8 cellular contexts compared by ENCODE assay signal in genomic region chr12:122265931-122266771, GRCh38. TPM values are rescaled to one million over a fixed set of nuclear protein-coding genes. Genes with fewer than 3 reads are reported as not detected.
A peak's percentile ranks its signal among the peaks of the same experiment; 100 is the strongest.
DNase-seq lines count a peak whose midpoint lies in the region; ATAC-seq lines count a peak whose summit lies in the region.

Gene VPS33A, minus strand, starts transcription at chr12:122266494. Its CDS starts 86 bp downstream, at chr12:122266408.

- peaks cover 0 to 2% (median 0%) of the 10 kb centered on the region in 3 donors for H3K9me3 Mint-ChIP-seq in IgD-negative memory B cell

- ATAC-seq in GM21529 (IDR thresholded peaks at IDR 0.05; ENCODE audit: unreplicated experiment), result peak; percentile 80

- DNase-seq in DMS 273 treated with DMSO at 0.1 percent for 48 hours (lab: John Stamatoyannopoulos, UW) (peak; percentile 82), OCI-M1 (lab: John Stamatoyannopoulos, UW) (peak; percentile 98), activated T-cell treated with anti-CD3 and anti-CD28 coated beads for 24 hours (ENCODE audit: low read depth) (peak; percentile 94), epidermal melanocyte (ENCODE audit: insufficient read length, low spot score) (peak; percentile 94), midbrain (lab: John Stamatoyannopoulos, UW) (peak; percentile 97)
- peak; percentile 96 for DNase-seq in stimulated activated CD8-positive, alpha-beta memory T cell treated with anti-CD3 and anti-CD28 coated beads, Interleukin-15, amount 100 ng/mL, for 48 hours (ENCODE audit: low read depth in 2 of 2)

- peaks cover 16 to 19% (median 17%) of the 10 kb centered on the region in 3 donors for H3K4me1 Mint-ChIP-seq in IgD-negative memory B cell

- peak within 1 kb of the TSS; percentile 94 to 100 (median 100) for H3K27ac Mint-ChIP-seq in IgD-negative memory B cell

- H3K27me3 Mint-ChIP-seq in IgD-negative memory B cell, result peaks cover 2% of the 10 kb centered on the region

- peak within 1 kb of the TSS; percentile 91 to 99 (median 98) for H3K4me3 Mint-ChIP-seq in IgD-negative memory B cell

- H3K36me3 Mint-ChIP-seq in IgD-negative memory B cell, result peaks cover under 1% of the 10 kb centered on the region

RNA-seq across cellular contexts. Expression of gene VPS33A, which starts in this region (rescaled TPM):
- 27.6 TPM for polyA plus RNA-seq in IgD-negative memory B cell

Comparison
In these comparisons a context has a peak if more than half of its experiments do, and no peak if none do; other contexts are left out.
1. Peak in every context shown above with its lines: DNase-seq and ATAC-seq.